Comparison of ENCODE assay signal across 26 cellular contexts in genomic region chr18:23538870-23539269, GRCh38. TPM values are rescaled to one million over a fixed set of nuclear protein-coding genes. Genes with fewer than 3 reads are reported as not detected.
DNase-seq lines count a peak whose midpoint lies in the region; ATAC-seq and TF ChIP-seq lines count a peak whose summit lies in the region.
"Had no signal": no experiment of that assay in that cellular context is flagged by ENCODE, and none has a peak within 500 bp of the region (broad histone marks: within the 10 kb centered on the region; RNA-seq: fewer than 3 reads in every experiment).

No MANE protein-coding gene starts in this region.

- no peak for TF ChIP-seq CTCF in activated CD8-positive, alpha-beta T cell treated with anti-CD3 and anti-CD28 coated beads for 36 hours (IDR thresholded peaks at IDR 0.05)

- H3K4me1 Mint-ChIP-seq in activated CD8-positive, alpha-beta T cell treated with anti-CD3 and anti-CD28 coated beads for 36 hours (ENCODE audit: low read depth), result peaks cover 28% of the 10 kb centered on the region
- peaks cover 40% of the 10 kb centered on the region for H3K4me1 Mint-ChIP-seq in activated CD8-positive, alpha-beta T cell treated with anti-CD3 and anti-CD28 coated beads, Interleukin-2, amount 10 ng/mL, durations not matched to agents 7 days and 5 days (ENCODE audit: low read depth)
- H3K4me1 Mint-ChIP-seq in naive thymus-derived CD4-positive, alpha-beta T cell, result peaks cover 31 to 43% (median 41%) of the 10 kb centered on the region in 7 donors

- no peaks in the 10 kb centered on the region for H3K9me3 ChIP-seq in naive thymus-derived CD4-positive, alpha-beta T cell (ENCODE audit: control insufficient read depth in 2 of 3, low read length in 3 of 3)
- H3K9me3 ChIP-seq: ascending aorta, colonic mucosa, left ventricle myocardium inferior, mucosa of descending colon, spleen, uterus had no signal

- POLR2A ChIA-PET in activated CD8-positive, alpha-beta T cell treated with anti-CD3 and anti-CD28 coated beads for 36 hours (lab: Charles Lee), result interaction anchor here (2.0 kb wide), 1 partner anchor 46 kb away, joined by 6 read pairs; no protein-coding TSS in a partner anchor
- POLR2A ChIA-PET in activated CD8-positive, alpha-beta T cell treated with anti-CD3 and anti-CD28 coated beads, Interleukin-2, amount 10 ng/mL, durations not matched to agents 7 days and 5 days (lab: Charles Lee), result no interaction called here
- POLR2A ChIA-PET in naive thymus-derived CD4-positive, alpha-beta T cell (lab: Charles Lee), result no interaction called here

- peaks cover 12 to 69% (median 65%) of the 10 kb centered on the region in 3 experiments for H3K36me3 ChIP-seq in naive thymus-derived CD4-positive, alpha-beta T cell (ENCODE audit: control insufficient read depth in 2 of 3, insufficient read depth in 3 of 3, low read length in 3 of 3)
- H3K36me3 ChIP-seq: uterus had no signal

- H3K4me3 ChIP-seq in naive thymus-derived CD4-positive, alpha-beta T cell (ENCODE audit: low read length), result no peak overlapping the region
- H3K4me3 ChIP-seq: ascending aorta, colonic mucosa, left ventricle myocardium inferior, mucosa of descending colon, spleen, uterus had no signal

- no peaks in the 10 kb centered on the region for H3K9me3 Mint-ChIP-seq in activated CD8-positive, alpha-beta T cell treated with anti-CD3 and anti-CD28 coated beads for 36 hours
- no peaks in the 10 kb centered on the region for H3K9me3 Mint-ChIP-seq in activated CD8-positive, alpha-beta T cell treated with anti-CD3 and anti-CD28 coated beads, Interleukin-2, amount 10 ng/mL, durations not matched to agents 7 days and 5 days (ENCODE audit: insufficient read depth)
- H3K9me3 Mint-ChIP-seq in naive thymus-derived CD4-positive, alpha-beta T cell, result no peaks in the 10 kb centered on the region
- H3K9me3 Mint-ChIP-seq: activated CD4-positive, alpha-beta T cell treated with anti-CD3 and anti-CD28 coated beads, Interleukin-2, amount 10 ng/mL, durations not matched to agents 24 days and 14 days; HFFc6 had no signal

- DNase-seq in activated CD8-positive, alpha-beta T cell treated with anti-CD3 and anti-CD28 coated beads for 36 hours, result no peak
- DNase-seq in activated CD8-positive, alpha-beta T cell treated with anti-CD3 and anti-CD28 coated beads, Interleukin-2, amount 10 ng/mL, durations not matched to agents 7 days and 5 days, result no peak
- DNase-seq in EL (peak; percentile 21), caudate nucleus (lab: John Stamatoyannopoulos, UW) (no peak)
- DNase-seq in naive thymus-derived CD4-positive, alpha-beta T cell, result no peak
- DNase-seq in central memory CD4-positive, alpha-beta T cell, result no peak
- DNase-seq: activated CD4-positive, alpha-beta T cell treated with anti-CD3 and anti-CD28 coated beads, Interleukin-2, amount 10 ng/mL, durations not matched to agents 24 days and 14 days; activated CD8-positive, alpha-beta memory T cell treated with anti-CD3 and anti-CD28 coated beads, Interleukin-2, amount 50 U/mL, for 4 hours; activated gamma-delta T cell treated with Interleukin-2 at 50 U/mL for 16 hours; colonic mucosa; GF-D8; glutamatergic neuron; HFFc6; left ventricle myocardium inferior; mucosa of descending colon; NCI-H187; NCI-H82; nucleus accumbens; SHP77; spleen; stimulated activated CD4-positive, alpha-beta T cell treated with anti-CD3 and anti-CD28 coated beads, Interleukin-4, amount 100 ng/mL, for 4 hours; SW 1271; uterus had no signal

- no peak for ATAC-seq in activated CD8-positive, alpha-beta T cell treated with anti-CD3 and anti-CD28 coated beads for 36 hours
- no peak for ATAC-seq in activated CD8-positive, alpha-beta T cell treated with anti-CD3 and anti-CD28 coated beads, Interleukin-2, amount 10 ng/mL, durations not matched to agents 7 days and 5 days
- no peak for ATAC-seq in naive thymus-derived CD4-positive, alpha-beta T cell
- ATAC-seq in GM18868 (IDR thresholded peaks at IDR 0.05; ENCODE audit: unreplicated experiment) (no peak), GM21381 (IDR thresholded peaks at IDR 0.05; ENCODE audit: unreplicated experiment) (no peak)
- ATAC-seq: mucosa of descending colon had no signal

- intact Hi-C loops in activated CD8-positive, alpha-beta T cell treated with anti-CD3 and anti-CD28 coated beads for 36 hours (cut with micrococcal nuclease), result no loop called here
- intact Hi-C loops in naive thymus-derived CD4-positive, alpha-beta T cell (cut with micrococcal nuclease), result no loop called here

- H3K4me1 ChIP-seq in naive thymus-derived CD4-positive, alpha-beta T cell (ENCODE audit: control insufficient read depth in 2 of 2, insufficient read depth in 2 of 2, low read length in 2 of 2), result peaks cover 11 to 37% of the 10 kb centered on the region in 2 donors
- H3K4me1 ChIP-seq: ascending aorta, colonic mucosa, uterus had no signal

- no peak overlapping the region for H3K4me3 Mint-ChIP-seq in activated CD8-positive, alpha-beta T cell treated with anti-CD3 and anti-CD28 coated beads for 36 hours
- H3K4me3 Mint-ChIP-seq in activated CD8-positive, alpha-beta T cell treated with anti-CD3 and anti-CD28 coated beads, Interleukin-2, amount 10 ng/mL, durations not matched to agents 7 days and 5 days, result no peak overlapping the region
- peak overlapping the region in 4 of 10 donors; percentile 38 to 74 (median 54) for H3K4me3 Mint-ChIP-seq in naive thymus-derived CD4-positive, alpha-beta T cell
- H3K4me3 Mint-ChIP-seq: HFFc6 had no signal

- H3K36me3 Mint-ChIP-seq in activated CD8-positive, alpha-beta T cell treated with anti-CD3 and anti-CD28 coated beads for 36 hours (ENCODE audit: low read depth), result peaks cover 56% of the 10 kb centered on the region
- peaks cover 76% of the 10 kb centered on the region for H3K36me3 Mint-ChIP-seq in activated CD8-positive, alpha-beta T cell treated with anti-CD3 and anti-CD28 coated beads, Interleukin-2, amount 10 ng/mL, durations not matched to agents 7 days and 5 days (ENCODE audit: low read depth)
- peaks cover 11 to 51% (median 23%) of the 10 kb centered on the region in 5 donors for H3K36me3 Mint-ChIP-seq in naive thymus-derived CD4-positive, alpha-beta T cell

- H3K27me3 Mint-ChIP-seq in activated CD8-positive, alpha-beta T cell treated with anti-CD3 and anti-CD28 coated beads for 36 hours, result no peaks in the 10 kb centered on the region
- no peaks in the 10 kb centered on the region for H3K27me3 Mint-ChIP-seq in activated CD8-positive, alpha-beta T cell treated with anti-CD3 and anti-CD28 coated beads, Interleukin-2, amount 10 ng/mL, durations not matched to agents 7 days and 5 days (ENCODE audit: low read depth)
- H3K27me3 Mint-ChIP-seq in naive thymus-derived CD4-positive, alpha-beta T cell, result no peaks in the 10 kb centered on the region
- H3K27me3 Mint-ChIP-seq: activated CD4-positive, alpha-beta T cell treated with anti-CD3 and anti-CD28 coated beads, Interleukin-2, amount 10 ng/mL, durations not matched to agents 24 days and 14 days had no signal

- H3K27ac Mint-ChIP-seq in activated CD8-positive, alpha-beta T cell treated with anti-CD3 and anti-CD28 coated beads for 36 hours, result peak overlapping the region; percentile 58
- no peak overlapping the region for H3K27ac Mint-ChIP-seq in activated CD8-positive, alpha-beta T cell treated with anti-CD3 and anti-CD28 coated beads, Interleukin-2, amount 10 ng/mL, durations not matched to agents 7 days and 5 days
- H3K27ac Mint-ChIP-seq in naive thymus-derived CD4-positive, alpha-beta T cell, result peak overlapping the region in 7 of 9 donors; percentile 9 to 92 (median 71)
- H3K27ac Mint-ChIP-seq: activated CD4-positive, alpha-beta T cell treated with anti-CD3 and anti-CD28 coated beads, Interleukin-2, amount 10 ng/mL, durations not matched to agents 24 days and 14 days; HFFc6 had no signal

- peak overlapping the region; percentile 27 for H3K27ac ChIP-seq in caudate nucleus (ENCODE audit: low read depth, low read length)
- no peak overlapping the region for H3K27ac ChIP-seq in naive thymus-derived CD4-positive, alpha-beta T cell (ENCODE audit: low read depth, low read length)
- H3K27ac ChIP-seq: ascending aorta, colonic mucosa, left ventricle myocardium inferior had no signal

- H3K27me3 ChIP-seq in naive thymus-derived CD4-positive, alpha-beta T cell (ENCODE audit: control insufficient read depth in 2 of 2, insufficient read depth in 2 of 2, low read length in 2 of 2), result no peaks in the 10 kb centered on the region
- H3K27me3 ChIP-seq: ascending aorta, colonic mucosa, spleen, uterus had no signal

- CTCF ChIA-PET in activated CD8-positive, alpha-beta T cell treated with anti-CD3 and anti-CD28 coated beads for 36 hours (lab: Charles Lee), result interaction anchor here (1.0 kb wide), 1 partner anchor 23 kb away, joined by 4 read pairs; no protein-coding TSS in a partner anchor
- CTCF ChIA-PET in activated CD8-positive, alpha-beta T cell treated with anti-CD3 and anti-CD28 coated beads, Interleukin-2, amount 10 ng/mL, durations not matched to agents 7 days and 5 days (lab: Charles Lee), result no interaction called here
- CTCF ChIA-PET in naive thymus-derived CD4-positive, alpha-beta T cell (lab: Charles Lee), result no interaction called here

RNA-seq across cellular contexts. Expression of gene RMC1, which starts 35.6 kb away (rescaled TPM):
- total RNA-seq in activated CD8-positive, alpha-beta T cell treated with anti-CD3 and anti-CD28 coated beads for 36 hours, result 10 to 100 TPM; 26.1 to 28.5 TPM
- total RNA-seq in activated CD8-positive, alpha-beta T cell treated with anti-CD3 and anti-CD28 coated beads, Interleukin-2, amount 10 ng/mL, durations not matched to agents 7 days and 5 days, result 10 to 100 TPM; 47.6 to 48.3 TPM
- total RNA-seq in naive thymus-derived CD4-positive, alpha-beta T cell, result 10 to 100 TPM; 45.7 to 59.7 (median 50.0) TPM
- 10 to 100 TPM; 23.1 to 39.9 TPM for polyA plus RNA-seq in naive thymus-derived CD4-positive, alpha-beta T cell

RNA-seq across cellular contexts. Expression of gene NPC1, which starts 47.4 kb away (rescaled TPM):
- total RNA-seq in activated CD8-positive, alpha-beta T cell treated with anti-CD3 and anti-CD28 coated beads for 36 hours, result 10 to 100 TPM; 21.5 to 22.9 TPM
- 10 to 100 TPM; 34.6 to 35.0 TPM for total RNA-seq in activated CD8-positive, alpha-beta T cell treated with anti-CD3 and anti-CD28 coated beads, Interleukin-2, amount 10 ng/mL, durations not matched to agents 7 days and 5 days
- total RNA-seq in naive thymus-derived CD4-positive, alpha-beta T cell, result 10 to 100 TPM; 29.2 to 49.3 (median 31.4) TPM
- 1 to 10 TPM; 4.6 to 9.7 TPM for polyA plus RNA-seq in naive thymus-derived CD4-positive, alpha-beta T cell
